Comparison of ENCODE assay signal across 8 cellular contexts in genomic region chr10:103333934-103334520, GRCh38. TPM values are rescaled to one million over a fixed set of nuclear protein-coding genes. Genes with fewer than 3 reads are reported as not detected.
DNase-seq lines count a peak whose midpoint lies in the region; ATAC-seq, FAIRE-seq and TF ChIP-seq lines count a peak whose summit lies in the region.

No MANE protein-coding gene starts in this region.

- no peaks in the 10 kb centered on the region for H3K79me2 ChIP-seq in PC-9 (ENCODE audit: low read depth)

- H3K4me2 ChIP-seq in PC-9: no peak overlapping the region

- no peaks in the 10 kb centered on the region for H3K9me2 ChIP-seq in PC-9 (ENCODE audit: insufficient read depth)

- H2AFZ ChIP-seq in PC-9: no peak overlapping the region

- H3K4me3 ChIP-seq in GM06990 (replicated peaks; ENCODE audit: low read depth, low read length) (no peak overlapping the region), PC-9 (no peak overlapping the region)

- TF ChIP-seq CTCF in 22Rv1 (IDR thresholded peaks at IDR 0.05) (peak; percentile 80), GM06990 (IDR thresholded peaks at IDR 0.05; ENCODE audit: insufficient read depth, low read length, poor library complexity, severe bottlenecking) (peak; percentile 53), PC-9 (conservative IDR thresholded peaks at IDR 0.05) (peak; percentile 71)

- no peaks in the 10 kb centered on the region for H3K4me1 ChIP-seq in PC-9 (replicated peaks; ENCODE audit: insufficient read depth)

- H3F3A ChIP-seq in PC-9 (ENCODE audit: insufficient read depth, low read depth): peaks cover 7% of the 10 kb centered on the region; the same call in 1 of the 2 replicates

- POLR2A ChIA-PET in PC-9 (lab: Charles Lee; ENCODE audit: unreplicated experiment): interaction anchor here (0.7 kb wide), 1 partner anchor 38 kb away, joined by 3 read pairs; no protein-coding TSS in a partner anchor

- CTCF ChIA-PET in PC-9 (lab: Charles Lee): interaction anchor here (0.6 kb wide), 1 partner anchor 410 kb away, joined by 3 read pairs; no protein-coding TSS in a partner anchor

- ATAC-seq in HG03196 (IDR thresholded peaks at IDR 0.05; ENCODE audit: unreplicated experiment): no peak
- ATAC-seq in GM18870 (IDR thresholded peaks at IDR 0.05; ENCODE audit: unreplicated experiment): no peak

- intact Hi-C loops in PC-9 (cut with micrococcal nuclease; ENCODE audit: unreplicated experiment): loop anchor here (5.0 to 10.0 kb wide), 3 partner anchors 92 to 497 kb away; partner anchors contain the start of genes CNNM2 and CYP17A1

- H4K20me1 ChIP-seq in PC-9 (ENCODE audit: insufficient read depth): no peaks in the 10 kb centered on the region

- no peaks in the 10 kb centered on the region for H3K27me3 ChIP-seq in GM06990 (replicated peaks; ENCODE audit: control insufficient read depth, insufficient read depth, low read length)
- no peaks in the 10 kb centered on the region for H3K27me3 ChIP-seq in PC-9 (ENCODE audit: insufficient read depth, low read depth)

- BruUV-seq in PC-9 (replicated peaks; lab: Mats Ljungman, UMichigan): no TSS peak

- H3K36me3 ChIP-seq in GM06990 (ENCODE audit: control insufficient read depth, insufficient read depth, low read length) (peaks cover 6% of the 10 kb centered on the region), PC-9 (ENCODE audit: low read depth) (no peaks in the 10 kb centered on the region)

- DNase-seq in GM06990 (ENCODE audit: extremely low read depth, insufficient read length) (no peak), PC-9 (no peak), germinal center (ENCODE audit: low spot score) (peak; percentile 33), urothelium cell line (ENCODE audit: low spot score) (peak; percentile 21), putamen (ENCODE audit: low spot score) (no peak)

- FAIRE-seq in urothelium cell line (lab: Jason Lieb, UNC): no peak

- no peaks in the 10 kb centered on the region for H3K9me3 ChIP-seq in PC-9 (ENCODE audit: insufficient read depth, low read depth)

- H3K27ac ChIP-seq in 22Rv1: no peak overlapping the region
- H3K27ac ChIP-seq in PC-9: no peak overlapping the region

RNA-seq across cellular contexts. Expression of gene PCGF6, which starts 16.9 kb away (rescaled TPM):
- 4.5 and 7.1 TPM in 2 replicates for total RNA-seq in PC-9 (2021)

RNA-seq across cellular contexts. Expression of gene TAF5, which starts 33.7 kb away (rescaled TPM):
- total RNA-seq in PC-9 (2021): 3.9 and 4.2 TPM in 2 replicates

RNA-seq across cellular contexts. Expression of gene INA, which starts 57.1 kb away (rescaled TPM):
- total RNA-seq in PC-9 (2021): 20.4 and 20.9 TPM in 2 replicates

Comparison
In these comparisons a context has a peak if more than half of its experiments do, and no peak if none do; other contexts are left out.
1. DNase-seq: peak in germinal center (single experiment) and urothelium cell line (single experiment); none in GM06990 (single experiment), PC-9 (0 of 2) and putamen (single experiment).
2. Peak in every context shown above with its lines, with median percentiles within 50 percentile points of each other: CTCF ChIP-seq.